1 cellular context compared by ENCODE assay signal in the genomic region with DNA sequence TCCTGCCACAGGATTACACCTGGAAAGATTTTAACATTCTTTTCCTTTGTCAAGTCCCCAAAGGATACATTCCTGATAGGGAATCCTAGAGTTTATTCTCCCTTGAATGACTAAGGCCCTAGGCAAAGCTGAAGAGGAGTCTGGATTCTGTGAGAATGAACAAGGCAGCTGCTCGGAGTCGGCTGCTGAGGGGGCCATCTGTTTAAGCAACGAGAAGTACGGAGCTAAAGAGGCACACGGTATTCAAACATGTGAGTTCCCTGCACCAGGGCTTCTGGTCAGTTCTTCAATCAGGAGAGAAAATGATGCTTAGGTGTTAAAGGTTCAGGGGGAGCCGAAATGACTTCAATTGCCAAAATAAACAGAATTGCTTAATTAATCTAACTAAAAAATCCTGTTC.
TF ChIP-seq lines count a peak whose summit lies in the region.

No MANE protein-coding gene starts in this region.

TF ChIP-seq in WTC11, 78 proteins besides CTCF, POLR2A, EP300 and RAD21:
- TF ChIP-seq, protein P1, sequence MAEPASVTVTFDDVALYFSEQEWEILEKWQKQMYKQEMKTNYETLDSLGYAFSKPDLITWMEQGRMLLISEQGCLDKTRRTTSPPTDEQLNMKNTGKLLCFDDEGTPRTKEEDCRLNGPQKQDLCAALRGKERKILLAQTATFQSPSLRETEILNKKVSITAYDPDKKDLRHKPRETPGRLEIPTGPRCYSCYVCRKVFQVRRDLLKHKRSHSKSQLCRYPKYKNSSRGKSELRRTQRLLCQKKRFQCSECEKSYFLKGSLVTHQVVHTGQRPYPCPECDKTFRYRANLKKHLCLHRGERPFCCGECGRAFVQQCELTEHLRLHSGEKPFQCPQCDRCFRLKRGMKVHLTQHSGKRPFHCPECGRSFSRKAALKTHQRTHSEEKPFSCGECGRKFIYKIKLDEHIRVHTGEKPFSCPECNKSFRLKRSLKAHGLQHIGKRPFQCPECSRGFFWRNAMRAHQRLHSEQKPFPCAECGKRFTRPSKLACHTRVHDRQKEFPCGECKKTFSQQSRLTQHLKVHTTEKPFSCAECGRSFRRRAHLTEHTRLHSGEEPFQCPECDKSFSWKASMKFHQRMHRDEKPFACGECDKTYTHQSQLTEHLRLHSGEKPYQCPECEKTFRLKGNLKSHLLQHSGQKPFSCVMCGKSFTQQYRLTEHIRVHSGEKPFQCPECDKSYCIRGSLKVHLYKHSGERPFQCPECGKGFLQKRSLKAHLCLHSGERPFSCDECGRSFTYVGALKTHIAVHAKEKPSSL (CRISPR knock-in tag; conservative IDR thresholded peaks at IDR 0.05): no peak
- TF ChIP-seq NR3C1 (CRISPR knock-in tag; conservative IDR thresholded peaks at IDR 0.05; ENCODE audit: low read depth) (no peak), EMX1 (CRISPR knock-in tag; IDR thresholded peaks at IDR 0.05) (no peak), FOXP1 (CRISPR knock-in tag; IDR thresholded peaks at IDR 0.05; ENCODE audit: borderline replicate concordance) (no peak), GABPB1 (CRISPR knock-in tag; IDR thresholded peaks at IDR 0.05) (no peak), IRF2 (CRISPR knock-in tag; IDR thresholded peaks at IDR 0.05; ENCODE audit: borderline replicate concordance, low read depth) (no peak), RELA (CRISPR knock-in tag; IDR thresholded peaks at IDR 0.05; ENCODE audit: borderline replicate concordance) (no peak), FOXJ3 (CRISPR knock-in tag; IDR thresholded peaks at IDR 0.05; ENCODE audit: borderline replicate concordance) (no peak)
- TF ChIP-seq, protein P2, sequence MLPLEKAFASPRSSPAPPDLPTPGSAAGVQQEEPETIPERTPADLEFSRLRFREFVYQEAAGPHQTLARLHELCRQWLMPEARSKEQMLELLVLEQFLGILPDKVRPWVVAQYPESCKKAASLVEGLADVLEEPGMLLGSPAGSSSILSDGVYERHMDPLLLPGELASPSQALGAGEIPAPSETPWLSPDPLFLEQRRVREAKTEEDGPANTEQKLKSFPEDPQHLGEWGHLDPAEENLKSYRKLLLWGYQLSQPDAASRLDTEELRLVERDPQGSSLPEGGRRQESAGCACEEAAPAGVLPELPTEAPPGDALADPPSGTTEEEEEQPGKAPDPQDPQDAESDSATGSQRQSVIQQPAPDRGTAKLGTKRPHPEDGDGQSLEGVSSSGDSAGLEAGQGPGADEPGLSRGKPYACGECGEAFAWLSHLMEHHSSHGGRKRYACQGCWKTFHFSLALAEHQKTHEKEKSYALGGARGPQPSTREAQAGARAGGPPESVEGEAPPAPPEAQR (CRISPR knock-in tag; IDR thresholded peaks at IDR 0.05): no peak
- TF ChIP-seq, protein P3, sequence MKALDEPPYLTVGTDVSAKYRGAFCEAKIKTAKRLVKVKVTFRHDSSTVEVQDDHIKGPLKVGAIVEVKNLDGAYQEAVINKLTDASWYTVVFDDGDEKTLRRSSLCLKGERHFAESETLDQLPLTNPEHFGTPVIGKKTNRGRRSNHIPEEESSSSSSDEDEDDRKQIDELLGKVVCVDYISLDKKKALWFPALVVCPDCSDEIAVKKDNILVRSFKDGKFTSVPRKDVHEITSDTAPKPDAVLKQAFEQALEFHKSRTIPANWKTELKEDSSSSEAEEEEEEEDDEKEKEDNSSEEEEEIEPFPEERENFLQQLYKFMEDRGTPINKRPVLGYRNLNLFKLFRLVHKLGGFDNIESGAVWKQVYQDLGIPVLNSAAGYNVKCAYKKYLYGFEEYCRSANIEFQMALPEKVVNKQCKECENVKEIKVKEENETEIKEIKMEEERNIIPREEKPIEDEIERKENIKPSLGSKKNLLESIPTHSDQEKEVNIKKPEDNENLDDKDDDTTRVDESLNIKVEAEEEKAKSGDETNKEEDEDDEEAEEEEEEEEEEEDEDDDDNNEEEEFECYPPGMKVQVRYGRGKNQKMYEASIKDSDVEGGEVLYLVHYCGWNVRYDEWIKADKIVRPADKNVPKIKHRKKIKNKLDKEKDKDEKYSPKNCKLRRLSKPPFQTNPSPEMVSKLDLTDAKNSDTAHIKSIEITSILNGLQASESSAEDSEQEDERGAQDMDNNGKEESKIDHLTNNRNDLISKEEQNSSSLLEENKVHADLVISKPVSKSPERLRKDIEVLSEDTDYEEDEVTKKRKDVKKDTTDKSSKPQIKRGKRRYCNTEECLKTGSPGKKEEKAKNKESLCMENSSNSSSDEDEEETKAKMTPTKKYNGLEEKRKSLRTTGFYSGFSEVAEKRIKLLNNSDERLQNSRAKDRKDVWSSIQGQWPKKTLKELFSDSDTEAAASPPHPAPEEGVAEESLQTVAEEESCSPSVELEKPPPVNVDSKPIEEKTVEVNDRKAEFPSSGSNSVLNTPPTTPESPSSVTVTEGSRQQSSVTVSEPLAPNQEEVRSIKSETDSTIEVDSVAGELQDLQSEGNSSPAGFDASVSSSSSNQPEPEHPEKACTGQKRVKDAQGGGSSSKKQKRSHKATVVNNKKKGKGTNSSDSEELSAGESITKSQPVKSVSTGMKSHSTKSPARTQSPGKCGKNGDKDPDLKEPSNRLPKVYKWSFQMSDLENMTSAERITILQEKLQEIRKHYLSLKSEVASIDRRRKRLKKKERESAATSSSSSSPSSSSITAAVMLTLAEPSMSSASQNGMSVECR (CRISPR knock-in tag; IDR thresholded peaks at IDR 0.05; ENCODE audit: borderline replicate concordance): no peak
